ENCODE assay signal across 1 cellular context in genomic region chr12:6840428-6841138, GRCh38.
TF ChIP-seq lines count a peak whose summit lies in the region.

TSS of gene GNB3 (plus strand) at chr12:6840925. CDS start at chr12:6841288, 363 bp downstream.

TF ChIP-seq in SK-N-SH, 30 proteins besides CTCF, POLR2A, EP300 and RAD21 (continued from another document):
- no peak for TF ChIP-seq REST (IDR thresholded peaks at IDR 0.05; ENCODE audit: low read depth, low read length)
- no peak for TF ChIP-seq YY1 (IDR thresholded peaks at IDR 0.05; ENCODE audit: low read depth)
- no peak for TF ChIP-seq JUND (IDR thresholded peaks at IDR 0.05)
- no peak for TF ChIP-seq RCOR1 (IDR thresholded peaks at IDR 0.05; ENCODE audit: low read length)
- no peak for TF ChIP-seq USF1 (IDR thresholded peaks at IDR 0.05; ENCODE audit: borderline replicate concordance, low read depth)
- TF ChIP-seq MAX (IDR thresholded peaks at IDR 0.05; ENCODE audit: low read depth) = no peak
- no peak for TF ChIP-seq RFX5 (IDR thresholded peaks at IDR 0.05; ENCODE audit: low read length)
- TF ChIP-seq MEF2A (IDR thresholded peaks at IDR 0.05; ENCODE audit: borderline replicate concordance, low read depth) = no peak
- no peak for TF ChIP-seq CHD2 (IDR thresholded peaks at IDR 0.05; ENCODE audit: low read length, partially characterized antibody)
- no peak for TF ChIP-seq SMC3 (IDR thresholded peaks at IDR 0.05; ENCODE audit: low read depth, low read length)
- no peak for TF ChIP-seq GABPA (IDR thresholded peaks at IDR 0.05; ENCODE audit: low read depth)
- TF ChIP-seq RXRA (IDR thresholded peaks at IDR 0.05; ENCODE audit: borderline replicate concordance, low read depth) = no peak
- no peak for TF ChIP-seq GATA2 (CRISPR knock-in tag; IDR thresholded peaks at IDR 0.05)
